Comparison of ENCODE assay signal across 8 cellular contexts in genomic region chr15:73965094-73965729, GRCh38. TPM values are rescaled to one million over a fixed set of nuclear protein-coding genes. Genes with fewer than 3 reads are reported as not detected.
A peak's percentile ranks its signal among the peaks of the same experiment; 100 is the strongest.
DNase-seq lines count a peak whose midpoint lies in the region; ATAC-seq and TF ChIP-seq lines count a peak whose summit lies in the region.

No MANE protein-coding gene starts in this region.

- no peaks in the 10 kb centered on the region for H3K79me2 ChIP-seq in OCI-LY7 (ENCODE audit: insufficient read depth, low read depth, low read length)

- H3K4me3 ChIP-seq in A673 (ENCODE audit: low read depth, low read length, poor library complexity, severe bottlenecking) (no peak overlapping the region), OCI-LY7 (ENCODE audit: low read depth, low read length, poor library complexity, severe bottlenecking) (peak overlapping the region; percentile 50), endodermal cell (ENCODE audit: low read length) (no peak overlapping the region)

- CTCF ChIA-PET in A673 (lab: Charles Lee), result interaction anchor here (0.6 to 3.3 kb wide), 4 partner anchors 14 to 72 kb away, joined by 3 to 22 read pairs (median 4); partner anchors contain the start of gene PML
- CTCF ChIA-PET in OCI-LY7 (lab: Charles Lee; ENCODE audit: unreplicated experiment), result no interaction called here

- no peaks in the 10 kb centered on the region for H3K36me3 Mint-ChIP-seq in endodermal cell (ENCODE audit: low read depth)

- peak overlapping the region; percentile 97 for H2AFZ ChIP-seq in OCI-LY7 (ENCODE audit: low read length)

- H3K36me3 ChIP-seq in A673 (ENCODE audit: insufficient read depth, low read length, poor library complexity, severe bottlenecking) (no peaks in the 10 kb centered on the region), OCI-LY7 (ENCODE audit: insufficient read depth, low read length) (no peaks in the 10 kb centered on the region), endodermal cell (ENCODE audit: control insufficient read depth, insufficient read depth, low read length) (no peaks in the 10 kb centered on the region)

- H3K9me3 ChIP-seq in A673 (ENCODE audit: low read depth, low read length, poor library complexity, severe bottlenecking), result no peaks in the 10 kb centered on the region
- H3K9me3 ChIP-seq in OCI-LY7 (ENCODE audit: low read length), result no peaks in the 10 kb centered on the region
- no peaks in the 10 kb centered on the region for H3K9me3 ChIP-seq in endodermal cell (ENCODE audit: control insufficient read depth, low read length)

- H3K27ac Mint-ChIP-seq in endodermal cell, result peak overlapping the region; percentile 55

- no peak overlapping the region for H3K4me3 Mint-ChIP-seq in endodermal cell

- no peaks in the 10 kb centered on the region for H4K20me1 ChIP-seq in OCI-LY7 (ENCODE audit: insufficient read depth, low read length)

- H3K9me2 ChIP-seq in OCI-LY7 (ENCODE audit: insufficient read depth, low read length), result no peaks in the 10 kb centered on the region

- no TSS peak for BruUV-seq in A673 (replicated peaks; lab: Mats Ljungman, UMichigan)
- BruUV-seq in OCI-LY7 (replicated peaks; lab: Mats Ljungman, UMichigan), result no TSS peak

- H3K4me1 ChIP-seq in A673 (ENCODE audit: insufficient read depth, low read length, poor library complexity, severe bottlenecking) (peaks cover 16% of the 10 kb centered on the region), OCI-LY7 (ENCODE audit: insufficient read depth, low read length, poor library complexity, severe bottlenecking) (peaks cover 19% of the 10 kb centered on the region), endodermal cell (ENCODE audit: control insufficient read depth, insufficient read depth, low read length) (peaks cover 4% of the 10 kb centered on the region)

- H3K9ac ChIP-seq in endodermal cell (ENCODE audit: extremely low read depth, low read length, poor library complexity, severe bottlenecking), result no peak overlapping the region

- peak; percentile 33; the same call in 1 of the 2 replicates for TF ChIP-seq CTCF in A673 (conservative IDR thresholded peaks at IDR 0.05; ENCODE audit: low read depth, low read length)
- peak; percentile 69 for TF ChIP-seq CTCF in OCI-LY7 (conservative IDR thresholded peaks at IDR 0.05; ENCODE audit: low read length)
- TF ChIP-seq CTCF in endodermal cell (conservative IDR thresholded peaks at IDR 0.05), result peak; percentile 9

- peaks cover 11% of the 10 kb centered on the region for H3K4me1 Mint-ChIP-seq in endodermal cell

- ATAC-seq in GM21526 (IDR thresholded peaks at IDR 0.05; ENCODE audit: low FRiP score, unreplicated experiment) (peak; percentile 35), GM18517 (IDR thresholded peaks at IDR 0.05; ENCODE audit: unreplicated experiment) (no peak)

- H3K27me3 ChIP-seq in A673 (replicated peaks; ENCODE audit: insufficient read depth, low read depth, low read length, poor library complexity) (no peaks in the 10 kb centered on the region), endodermal cell (ENCODE audit: control insufficient read depth, insufficient read depth, low read length, poor library complexity, severe bottlenecking) (no peaks in the 10 kb centered on the region)

- WGBS in endodermal cell (ENCODE audit: insufficient coverage in 1 of 2, insufficient read length in 1 of 2), 2 experiments, result 35 to 54% methylated on average over 9 to 13 of the region's 13 CpGs

- no peak overlapping the region for H3K27ac ChIP-seq in A673 (ENCODE audit: low read depth, low read length, poor library complexity, severe bottlenecking)
- peak overlapping the region; percentile 16 for H3K27ac ChIP-seq in OCI-LY7 (ENCODE audit: low read depth, low read length, poor library complexity, severe bottlenecking)
- peak overlapping the region; percentile 61 for H3K27ac ChIP-seq in endodermal cell (ENCODE audit: low read depth, low read length)

- POLR2A ChIA-PET in A673 (lab: Charles Lee; ENCODE audit: low non-redundant PET) (interaction anchor here (0.7 kb wide), 1 partner anchor 31 kb away, joined by 8 read pairs; no protein-coding TSS in a partner anchor), OCI-LY7 (lab: Charles Lee) (interaction anchor here (0.7 kb wide), 2 partner anchors 153 to 237 kb away, joined by 4 to 5 read pairs; no protein-coding TSS in a partner anchor)

- no peak for DNase-seq in A673 (ENCODE audit: low spot score)
- DNase-seq in OCI-LY7 (ENCODE audit: low spot score), result peak; percentile 16
- DNase-seq in endodermal cell, result no peak
- DNase-seq in stimulated activated CD4-positive, alpha-beta T cell treated with anti-CD3 and anti-CD28 coated beads, Interleukin-1b, Interleukin-23, amount 100 ng/mL, for 48 hours, result peak; percentile 75
- no peak for DNase-seq in hepatic stellate cell (ENCODE audit: low spot score)
- no peak for DNase-seq in head of caudate nucleus

- H3K4me2 ChIP-seq in OCI-LY7 (ENCODE audit: low read length), result peak overlapping the region; percentile 77

- intact Hi-C loops in A673 (cut with micrococcal nuclease; ENCODE audit: unreplicated experiment), result no loop called here
- intact Hi-C loops in OCI-LY7 (cut with micrococcal nuclease; ENCODE audit: unreplicated experiment), result no loop called here
- intact Hi-C loops in head of caudate nucleus (cut with DNase I), result no loop called here

- H3K27me3 Mint-ChIP-seq in endodermal cell (ENCODE audit: insufficient read depth), result no peaks in the 10 kb centered on the region

- H3K9me3 Mint-ChIP-seq in endodermal cell, result no peaks in the 10 kb centered on the region

RNA-seq across cellular contexts. Expression of gene STOML1, which starts 26.9 kb away (rescaled TPM):
- total RNA-seq in A673 (2021), result 7.3 and 10.3 TPM in 2 replicates
- 5.7 and 8.0 TPM in 2 replicates for total RNA-seq in OCI-LY7 (2014; rRNA removed; shearing (Covaris generic))
- total RNA-seq in OCI-LY7 (2022), result 8.9 and 10.0 TPM in 2 replicates
- total RNA-seq in endodermal cell, result 1 to 10 TPM; 4.4 to 5.5 TPM
- 7.9 TPM for polyA plus RNA-seq in endodermal cell (2013, experiment 1 of 2)
- 6.8 TPM for polyA plus RNA-seq in endodermal cell (2013, experiment 2 of 2)

RNA-seq across cellular contexts. Expression of gene PML, which starts 29.3 kb away (rescaled TPM):
- total RNA-seq in A673 (2021) (39.7 and 40.0 TPM in 2 replicates), OCI-LY7 (2022) (26.1 and 28.1 TPM in 2 replicates), endodermal cell (10 to 100 TPM; 26.5 to 28.9 TPM)
- total RNA-seq in OCI-LY7 (2014; rRNA removed; shearing (Covaris generic)), result 9.6 and 16.9 TPM in 2 replicates
- polyA plus RNA-seq in endodermal cell (2013, experiment 1 of 2), result 25.5 TPM
- polyA plus RNA-seq in endodermal cell (2013, experiment 2 of 2), result 23.7 TPM

RNA-seq across cellular contexts. Expression of gene LOXL1, which starts 39.0 kb away (rescaled TPM):
- total RNA-seq in A673 (2021) (117 and 128 TPM in 2 replicates), OCI-LY7 (2022) (not detected in 2 replicates), endodermal cell (10 to 100 TPM; 21.3 to 31.8 TPM)
- total RNA-seq in OCI-LY7 (2014; rRNA removed; shearing (Covaris generic)), result not detected in 2 replicates
- polyA plus RNA-seq in endodermal cell (2013, experiment 1 of 2), result 92.7 TPM
- 93.8 TPM for polyA plus RNA-seq in endodermal cell (2013, experiment 2 of 2)

Comparison
In these comparisons a context has a peak if more than half of its experiments do, and no peak if none do; other contexts are left out.
1. DNase-seq: peak in OCI-LY7 (single experiment) and stimulated activated CD4-positive, alpha-beta T cell treated with anti-CD3 and anti-CD28 coated beads, Interleukin-1b, Interleukin-23, amount 100 ng/mL, for 48 hours (single experiment); none in A673 (single experiment), endodermal cell (single experiment), hepatic stellate cell (single experiment) and head of caudate nucleus (0 of 42).
2. CTCF ChIP-seq: peak in every context shown above with its lines; median percentile 69 in OCI-LY7; 33 in A673; 9 in endodermal cell.
3. RNA of gene LOXL1, which starts 39.0 kb away (total RNA-seq): 117 to 128 TPM in A673 and 21.3 to 31.8 TPM in endodermal cell; not detected in OCI-LY7; every median in the first group is over 10 times any median in the second.